Comparison of ENCODE assay signal across 1 cellular context in the genomic region with DNA sequence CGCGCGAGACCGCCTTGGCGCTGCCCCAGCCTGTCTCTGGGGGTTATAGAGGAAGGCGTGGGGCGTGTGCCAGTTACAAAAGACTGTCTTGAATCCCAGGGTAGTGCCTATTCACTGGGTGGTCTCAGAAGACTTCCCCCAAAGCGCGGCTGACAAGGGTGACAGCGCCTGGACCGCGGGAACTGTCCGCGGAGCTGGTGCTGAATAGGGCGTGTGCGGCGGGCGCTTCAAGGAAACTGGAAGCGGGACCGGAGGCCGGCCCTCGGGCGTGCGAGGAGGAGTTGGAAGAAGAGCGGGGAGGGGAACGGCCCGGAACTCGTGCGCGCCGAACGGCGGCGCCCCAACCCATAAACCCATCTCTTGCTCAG.
TF ChIP-seq lines count a peak whose summit lies in the region.

No MANE protein-coding gene starts in this region.

TF ChIP-seq in WTC11, 78 proteins besides CTCF, POLR2A, EP300 and RAD21 (continued from another document and continues in another):
- no peak for TF ChIP-seq ESRRA (CRISPR knock-in tag; IDR thresholded peaks at IDR 0.05; ENCODE audit: borderline replicate concordance)
- TF ChIP-seq, protein P1, sequence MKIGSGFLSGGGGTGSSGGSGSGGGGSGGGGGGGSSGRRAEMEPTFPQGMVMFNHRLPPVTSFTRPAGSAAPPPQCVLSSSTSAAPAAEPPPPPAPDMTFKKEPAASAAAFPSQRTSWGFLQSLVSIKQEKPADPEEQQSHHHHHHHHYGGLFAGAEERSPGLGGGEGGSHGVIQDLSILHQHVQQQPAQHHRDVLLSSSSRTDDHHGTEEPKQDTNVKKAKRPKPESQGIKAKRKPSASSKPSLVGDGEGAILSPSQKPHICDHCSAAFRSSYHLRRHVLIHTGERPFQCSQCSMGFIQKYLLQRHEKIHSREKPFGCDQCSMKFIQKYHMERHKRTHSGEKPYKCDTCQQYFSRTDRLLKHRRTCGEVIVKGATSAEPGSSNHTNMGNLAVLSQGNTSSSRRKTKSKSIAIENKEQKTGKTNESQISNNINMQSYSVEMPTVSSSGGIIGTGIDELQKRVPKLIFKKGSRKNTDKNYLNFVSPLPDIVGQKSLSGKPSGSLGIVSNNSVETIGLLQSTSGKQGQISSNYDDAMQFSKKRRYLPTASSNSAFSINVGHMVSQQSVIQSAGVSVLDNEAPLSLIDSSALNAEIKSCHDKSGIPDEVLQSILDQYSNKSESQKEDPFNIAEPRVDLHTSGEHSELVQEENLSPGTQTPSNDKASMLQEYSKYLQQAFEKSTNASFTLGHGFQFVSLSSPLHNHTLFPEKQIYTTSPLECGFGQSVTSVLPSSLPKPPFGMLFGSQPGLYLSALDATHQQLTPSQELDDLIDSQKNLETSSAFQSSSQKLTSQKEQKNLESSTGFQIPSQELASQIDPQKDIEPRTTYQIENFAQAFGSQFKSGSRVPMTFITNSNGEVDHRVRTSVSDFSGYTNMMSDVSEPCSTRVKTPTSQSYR (CRISPR knock-in tag; IDR thresholded peaks at IDR 0.05) = peak; percentile 69; the same call in 1 of the 2 replicates
- TF ChIP-seq FOXP1 (CRISPR knock-in tag; IDR thresholded peaks at IDR 0.05; ENCODE audit: borderline replicate concordance) = no peak
- TF ChIP-seq, protein P2, sequence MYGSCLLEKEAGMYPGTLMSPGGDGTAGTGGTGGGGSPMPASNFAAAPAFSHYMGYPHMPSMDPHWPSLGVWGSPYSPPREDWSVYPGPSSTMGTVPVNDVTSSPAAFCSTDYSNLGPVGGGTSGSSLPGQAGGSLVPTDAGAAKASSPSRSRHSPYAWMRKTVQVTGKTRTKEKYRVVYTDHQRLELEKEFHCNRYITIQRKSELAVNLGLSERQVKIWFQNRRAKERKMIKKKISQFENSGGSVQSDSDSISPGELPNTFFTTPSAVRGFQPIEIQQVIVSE (CRISPR knock-in tag; IDR thresholded peaks at IDR 0.05; ENCODE audit: borderline replicate concordance) = no peak
- TF ChIP-seq, protein P3, sequence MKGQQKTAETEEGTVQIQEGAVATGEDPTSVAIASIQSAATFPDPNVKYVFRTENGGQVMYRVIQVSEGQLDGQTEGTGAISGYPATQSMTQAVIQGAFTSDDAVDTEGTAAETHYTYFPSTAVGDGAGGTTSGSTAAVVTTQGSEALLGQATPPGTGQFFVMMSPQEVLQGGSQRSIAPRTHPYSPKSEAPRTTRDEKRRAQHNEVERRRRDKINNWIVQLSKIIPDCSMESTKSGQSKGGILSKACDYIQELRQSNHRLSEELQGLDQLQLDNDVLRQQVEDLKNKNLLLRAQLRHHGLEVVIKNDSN (CRISPR knock-in tag; IDR thresholded peaks at IDR 0.05) = no peak; the same call in 1 of the 2 replicates
- no peak for TF ChIP-seq ZNF671 (CRISPR knock-in tag; IDR thresholded peaks at IDR 0.05)
- peak; percentile 24; the same call in 1 of the 2 replicates for TF ChIP-seq CREM (CRISPR knock-in tag; IDR thresholded peaks at IDR 0.05)
- no peak; the same call in 1 of the 2 replicates for TF ChIP-seq ZNF317 (CRISPR knock-in tag; IDR thresholded peaks at IDR 0.05; ENCODE audit: borderline replicate concordance, low read depth)
- TF ChIP-seq IRF2 (CRISPR knock-in tag; IDR thresholded peaks at IDR 0.05; ENCODE audit: borderline replicate concordance, low read depth) = peak; percentile 85; the same call in 1 of the 2 replicates
- TF ChIP-seq JUN (CRISPR knock-in tag; IDR thresholded peaks at IDR 0.05) = peak; percentile 86; the same call in 1 of the 2 replicates
- TF ChIP-seq, protein P4, sequence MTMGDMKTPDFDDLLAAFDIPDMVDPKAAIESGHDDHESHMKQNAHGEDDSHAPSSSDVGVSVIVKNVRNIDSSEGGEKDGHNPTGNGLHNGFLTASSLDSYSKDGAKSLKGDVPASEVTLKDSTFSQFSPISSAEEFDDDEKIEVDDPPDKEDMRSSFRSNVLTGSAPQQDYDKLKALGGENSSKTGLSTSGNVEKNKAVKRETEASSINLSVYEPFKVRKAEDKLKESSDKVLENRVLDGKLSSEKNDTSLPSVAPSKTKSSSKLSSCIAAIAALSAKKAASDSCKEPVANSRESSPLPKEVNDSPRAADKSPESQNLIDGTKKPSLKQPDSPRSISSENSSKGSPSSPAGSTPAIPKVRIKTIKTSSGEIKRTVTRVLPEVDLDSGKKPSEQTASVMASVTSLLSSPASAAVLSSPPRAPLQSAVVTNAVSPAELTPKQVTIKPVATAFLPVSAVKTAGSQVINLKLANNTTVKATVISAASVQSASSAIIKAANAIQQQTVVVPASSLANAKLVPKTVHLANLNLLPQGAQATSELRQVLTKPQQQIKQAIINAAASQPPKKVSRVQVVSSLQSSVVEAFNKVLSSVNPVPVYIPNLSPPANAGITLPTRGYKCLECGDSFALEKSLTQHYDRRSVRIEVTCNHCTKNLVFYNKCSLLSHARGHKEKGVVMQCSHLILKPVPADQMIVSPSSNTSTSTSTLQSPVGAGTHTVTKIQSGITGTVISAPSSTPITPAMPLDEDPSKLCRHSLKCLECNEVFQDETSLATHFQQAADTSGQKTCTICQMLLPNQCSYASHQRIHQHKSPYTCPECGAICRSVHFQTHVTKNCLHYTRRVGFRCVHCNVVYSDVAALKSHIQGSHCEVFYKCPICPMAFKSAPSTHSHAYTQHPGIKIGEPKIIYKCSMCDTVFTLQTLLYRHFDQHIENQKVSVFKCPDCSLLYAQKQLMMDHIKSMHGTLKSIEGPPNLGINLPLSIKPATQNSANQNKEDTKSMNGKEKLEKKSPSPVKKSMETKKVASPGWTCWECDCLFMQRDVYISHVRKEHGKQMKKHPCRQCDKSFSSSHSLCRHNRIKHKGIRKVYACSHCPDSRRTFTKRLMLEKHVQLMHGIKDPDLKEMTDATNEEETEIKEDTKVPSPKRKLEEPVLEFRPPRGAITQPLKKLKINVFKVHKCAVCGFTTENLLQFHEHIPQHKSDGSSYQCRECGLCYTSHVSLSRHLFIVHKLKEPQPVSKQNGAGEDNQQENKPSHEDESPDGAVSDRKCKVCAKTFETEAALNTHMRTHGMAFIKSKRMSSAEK (CRISPR knock-in tag; IDR thresholded peaks at IDR 0.05; ENCODE audit: borderline replicate concordance) = no peak
- TF ChIP-seq TEAD4 (CRISPR knock-in tag; IDR thresholded peaks at IDR 0.05) = peak; percentile 73; the same call in 1 of the 2 replicates
- no peak for TF ChIP-seq GRHL2 (CRISPR knock-in tag; IDR thresholded peaks at IDR 0.05; ENCODE audit: insufficient replicate concordance, severe bottlenecking)
- TF ChIP-seq SOX15 (CRISPR knock-in tag; IDR thresholded peaks at IDR 0.05) = no peak
- peak; percentile 40; the same call in 1 of the 2 replicates for TF ChIP-seq NR1H2 (CRISPR knock-in tag; IDR thresholded peaks at IDR 0.05)
- TF ChIP-seq FOXK1 (CRISPR knock-in tag; IDR thresholded peaks at IDR 0.05) = peak; percentile 49; the same call in 1 of the 2 replicates
- 0 out of 2 replicates have a peak, but pooled peaks have one; percentile 55 for TF ChIP-seq NR2C2 (CRISPR knock-in tag; IDR thresholded peaks at IDR 0.05)
- TF ChIP-seq, protein P5, sequence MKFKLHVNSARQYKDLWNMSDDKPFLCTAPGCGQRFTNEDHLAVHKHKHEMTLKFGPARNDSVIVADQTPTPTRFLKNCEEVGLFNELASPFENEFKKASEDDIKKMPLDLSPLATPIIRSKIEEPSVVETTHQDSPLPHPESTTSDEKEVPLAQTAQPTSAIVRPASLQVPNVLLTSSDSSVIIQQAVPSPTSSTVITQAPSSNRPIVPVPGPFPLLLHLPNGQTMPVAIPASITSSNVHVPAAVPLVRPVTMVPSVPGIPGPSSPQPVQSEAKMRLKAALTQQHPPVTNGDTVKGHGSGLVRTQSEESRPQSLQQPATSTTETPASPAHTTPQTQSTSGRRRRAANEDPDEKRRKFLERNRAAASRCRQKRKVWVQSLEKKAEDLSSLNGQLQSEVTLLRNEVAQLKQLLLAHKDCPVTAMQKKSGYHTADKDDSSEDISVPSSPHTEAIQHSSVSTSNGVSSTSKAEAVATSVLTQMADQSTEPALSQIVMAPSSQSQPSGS (CRISPR knock-in tag; IDR thresholded peaks at IDR 0.05; ENCODE audit: borderline replicate concordance, low read depth) = no peak
- TF ChIP-seq, protein P6, sequence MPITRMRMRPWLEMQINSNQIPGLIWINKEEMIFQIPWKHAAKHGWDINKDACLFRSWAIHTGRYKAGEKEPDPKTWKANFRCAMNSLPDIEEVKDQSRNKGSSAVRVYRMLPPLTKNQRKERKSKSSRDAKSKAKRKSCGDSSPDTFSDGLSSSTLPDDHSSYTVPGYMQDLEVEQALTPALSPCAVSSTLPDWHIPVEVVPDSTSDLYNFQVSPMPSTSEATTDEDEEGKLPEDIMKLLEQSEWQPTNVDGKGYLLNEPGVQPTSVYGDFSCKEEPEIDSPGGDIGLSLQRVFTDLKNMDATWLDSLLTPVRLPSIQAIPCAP (CRISPR knock-in tag; IDR thresholded peaks at IDR 0.05) = no peak
- TF ChIP-seq PRRX2 (CRISPR knock-in tag; IDR thresholded peaks at IDR 0.05) = no peak
- no peak for TF ChIP-seq MXD4 (CRISPR knock-in tag; IDR thresholded peaks at IDR 0.05; ENCODE audit: borderline replicate concordance)
- no peak for TF ChIP-seq NR3C1 (CRISPR knock-in tag; conservative IDR thresholded peaks at IDR 0.05; ENCODE audit: low read depth)
- TF ChIP-seq ZNF423 (CRISPR knock-in tag; IDR thresholded peaks at IDR 0.05) = no peak
- no peak for TF ChIP-seq FOXJ3 (CRISPR knock-in tag; IDR thresholded peaks at IDR 0.05; ENCODE audit: borderline replicate concordance)
- TF ChIP-seq, protein P7, sequence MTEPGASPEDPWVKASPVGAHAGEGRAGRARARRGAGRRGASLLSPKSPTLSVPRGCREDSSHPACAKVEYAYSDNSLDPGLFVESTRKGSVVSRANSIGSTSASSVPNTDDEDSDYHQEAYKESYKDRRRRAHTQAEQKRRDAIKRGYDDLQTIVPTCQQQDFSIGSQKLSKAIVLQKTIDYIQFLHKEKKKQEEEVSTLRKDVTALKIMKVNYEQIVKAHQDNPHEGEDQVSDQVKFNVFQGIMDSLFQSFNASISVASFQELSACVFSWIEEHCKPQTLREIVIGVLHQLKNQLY (CRISPR knock-in tag; IDR thresholded peaks at IDR 0.05) = no peak
- peak; percentile 71; the same call in 1 of the 2 replicates for TF ChIP-seq CREB1 (CRISPR knock-in tag; IDR thresholded peaks at IDR 0.05)
- TF ChIP-seq, protein P8, sequence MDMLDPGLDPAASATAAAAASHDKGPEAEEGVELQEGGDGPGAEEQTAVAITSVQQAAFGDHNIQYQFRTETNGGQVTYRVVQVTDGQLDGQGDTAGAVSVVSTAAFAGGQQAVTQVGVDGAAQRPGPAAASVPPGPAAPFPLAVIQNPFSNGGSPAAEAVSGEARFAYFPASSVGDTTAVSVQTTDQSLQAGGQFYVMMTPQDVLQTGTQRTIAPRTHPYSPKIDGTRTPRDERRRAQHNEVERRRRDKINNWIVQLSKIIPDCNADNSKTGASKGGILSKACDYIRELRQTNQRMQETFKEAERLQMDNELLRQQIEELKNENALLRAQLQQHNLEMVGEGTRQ (CRISPR knock-in tag; IDR thresholded peaks at IDR 0.05) = no peak
- peak; percentile 51; the same call in 1 of the 2 replicates for TF ChIP-seq ZBTB21 (CRISPR knock-in tag; IDR thresholded peaks at IDR 0.05; ENCODE audit: borderline replicate concordance)
- TF ChIP-seq ZNF219 (CRISPR knock-in tag; IDR thresholded peaks at IDR 0.05; ENCODE audit: borderline replicate concordance) = no peak
- TF ChIP-seq ATF1 (CRISPR knock-in tag; IDR thresholded peaks at IDR 0.05) = no peak
- no peak for TF ChIP-seq ZNF396 (CRISPR knock-in tag; IDR thresholded peaks at IDR 0.05; ENCODE audit: borderline replicate concordance)
- TF ChIP-seq ZNF232 (CRISPR knock-in tag; IDR thresholded peaks at IDR 0.05) = peak; percentile 29; the same call in 1 of the 2 replicates
- no peak for TF ChIP-seq ZNF263 (CRISPR knock-in tag; IDR thresholded peaks at IDR 0.05; ENCODE audit: low read depth)
- TF ChIP-seq, protein P9, sequence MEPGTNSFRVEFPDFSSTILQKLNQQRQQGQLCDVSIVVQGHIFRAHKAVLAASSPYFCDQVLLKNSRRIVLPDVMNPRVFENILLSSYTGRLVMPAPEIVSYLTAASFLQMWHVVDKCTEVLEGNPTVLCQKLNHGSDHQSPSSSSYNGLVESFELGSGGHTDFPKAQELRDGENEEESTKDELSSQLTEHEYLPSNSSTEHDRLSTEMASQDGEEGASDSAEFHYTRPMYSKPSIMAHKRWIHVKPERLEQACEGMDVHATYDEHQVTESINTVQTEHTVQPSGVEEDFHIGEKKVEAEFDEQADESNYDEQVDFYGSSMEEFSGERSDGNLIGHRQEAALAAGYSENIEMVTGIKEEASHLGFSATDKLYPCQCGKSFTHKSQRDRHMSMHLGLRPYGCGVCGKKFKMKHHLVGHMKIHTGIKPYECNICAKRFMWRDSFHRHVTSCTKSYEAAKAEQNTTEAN (CRISPR knock-in tag; IDR thresholded peaks at IDR 0.05) = peak; percentile 66; the same call in 1 of the 2 replicates
- TF ChIP-seq TP53 (CRISPR knock-in tag; IDR thresholded peaks at IDR 0.05) = peak; percentile 73; the same call in 1 of the 2 replicates
- TF ChIP-seq, protein P10, sequence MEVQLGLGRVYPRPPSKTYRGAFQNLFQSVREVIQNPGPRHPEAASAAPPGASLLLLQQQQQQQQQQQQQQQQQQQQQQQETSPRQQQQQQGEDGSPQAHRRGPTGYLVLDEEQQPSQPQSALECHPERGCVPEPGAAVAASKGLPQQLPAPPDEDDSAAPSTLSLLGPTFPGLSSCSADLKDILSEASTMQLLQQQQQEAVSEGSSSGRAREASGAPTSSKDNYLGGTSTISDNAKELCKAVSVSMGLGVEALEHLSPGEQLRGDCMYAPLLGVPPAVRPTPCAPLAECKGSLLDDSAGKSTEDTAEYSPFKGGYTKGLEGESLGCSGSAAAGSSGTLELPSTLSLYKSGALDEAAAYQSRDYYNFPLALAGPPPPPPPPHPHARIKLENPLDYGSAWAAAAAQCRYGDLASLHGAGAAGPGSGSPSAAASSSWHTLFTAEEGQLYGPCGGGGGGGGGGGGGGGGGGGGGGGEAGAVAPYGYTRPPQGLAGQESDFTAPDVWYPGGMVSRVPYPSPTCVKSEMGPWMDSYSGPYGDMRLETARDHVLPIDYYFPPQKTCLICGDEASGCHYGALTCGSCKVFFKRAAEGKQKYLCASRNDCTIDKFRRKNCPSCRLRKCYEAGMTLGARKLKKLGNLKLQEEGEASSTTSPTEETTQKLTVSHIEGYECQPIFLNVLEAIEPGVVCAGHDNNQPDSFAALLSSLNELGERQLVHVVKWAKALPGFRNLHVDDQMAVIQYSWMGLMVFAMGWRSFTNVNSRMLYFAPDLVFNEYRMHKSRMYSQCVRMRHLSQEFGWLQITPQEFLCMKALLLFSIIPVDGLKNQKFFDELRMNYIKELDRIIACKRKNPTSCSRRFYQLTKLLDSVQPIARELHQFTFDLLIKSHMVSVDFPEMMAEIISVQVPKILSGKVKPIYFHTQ (CRISPR knock-in tag; IDR thresholded peaks at IDR 0.05) = no peak
- TF ChIP-seq, protein P11, sequence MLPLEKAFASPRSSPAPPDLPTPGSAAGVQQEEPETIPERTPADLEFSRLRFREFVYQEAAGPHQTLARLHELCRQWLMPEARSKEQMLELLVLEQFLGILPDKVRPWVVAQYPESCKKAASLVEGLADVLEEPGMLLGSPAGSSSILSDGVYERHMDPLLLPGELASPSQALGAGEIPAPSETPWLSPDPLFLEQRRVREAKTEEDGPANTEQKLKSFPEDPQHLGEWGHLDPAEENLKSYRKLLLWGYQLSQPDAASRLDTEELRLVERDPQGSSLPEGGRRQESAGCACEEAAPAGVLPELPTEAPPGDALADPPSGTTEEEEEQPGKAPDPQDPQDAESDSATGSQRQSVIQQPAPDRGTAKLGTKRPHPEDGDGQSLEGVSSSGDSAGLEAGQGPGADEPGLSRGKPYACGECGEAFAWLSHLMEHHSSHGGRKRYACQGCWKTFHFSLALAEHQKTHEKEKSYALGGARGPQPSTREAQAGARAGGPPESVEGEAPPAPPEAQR (CRISPR knock-in tag; IDR thresholded peaks at IDR 0.05) = no peak
- no peak for TF ChIP-seq ZNF416 (CRISPR knock-in tag; IDR thresholded peaks at IDR 0.05)
- TF ChIP-seq HMGA2 (CRISPR knock-in tag; IDR thresholded peaks at IDR 0.05) = no peak
